In genomic region chr9:73151653-73152382, GRCh38 we compare ENCODE assay signal across 8 cellular contexts. TPM values are rescaled to one million over a fixed set of nuclear protein-coding genes. Genes with fewer than 3 reads are reported as not detected.
A peak's percentile ranks its signal among the peaks of the same experiment; 100 is the strongest.
DNase-seq lines count a peak whose midpoint lies in the region; ATAC-seq and TF ChIP-seq lines count a peak whose summit lies in the region.

Gene ANXA1 (plus strand): TSS chr9:73151865. CDS start chr9:73158536, 6,671 bp downstream.

- H3K18ac ChIP-seq in IMR-90 (ENCODE audit: low read depth, low read length), result peak within 1 kb of the TSS; percentile 97

- peaks cover 0 to 5% of the 10 kb centered on the region in 2 donors for H3K9me3 Mint-ChIP-seq in activated naive CD4-positive, alpha-beta T cell treated with anti-CD3 and anti-CD28 coated beads, Interleukin-2, amount 50 U/mL, for 72 hours

- peak; percentile 98 for TF ChIP-seq POLR2A in IMR-90 (IDR thresholded peaks at IDR 0.05; ENCODE audit: low read depth, low read length)

- H2AFZ ChIP-seq in IMR-90 (replicated peaks; ENCODE audit: low read length, poor library complexity), result no peak within 1 kb of the TSS

- TSS peak; percentile 79 for BruUV-seq in IMR-90 (replicated peaks; lab: Mats Ljungman, UMichigan)

- H4K5ac ChIP-seq in IMR-90 (ENCODE audit: low read depth, low read length), result peak within 1 kb of the TSS; percentile 90

- H3K4ac ChIP-seq in IMR-90 (ENCODE audit: low read depth, low read length), result peak within 1 kb of the TSS; percentile 89

- WGBS in IMR-90 (ENCODE audit: extremely low coverage in 2 of 2, insufficient read length in 1 of 2), 2 experiments, result no CpG with 5 or more reads among the region's 1 CpG

- peak within 1 kb of the TSS; percentile 36 to 88; a peak in 3 of 4 replicates for H4K8ac ChIP-seq in IMR-90 (ENCODE audit: low read depth in 2 of 2, low read length in 2 of 2)

- peak within 1 kb of the TSS; percentile 99 for H2BK5ac ChIP-seq in IMR-90 (ENCODE audit: low read depth, low read length, poor library complexity, severe bottlenecking)

- peak within 1 kb of the TSS; percentile 87; the same call in 1 of the 2 replicates for H3K23ac ChIP-seq in IMR-90 (ENCODE audit: low read depth, low read length)

- TF ChIP-seq RAD21 in IMR-90 (IDR thresholded peaks at IDR 0.05; ENCODE audit: low read length), result no peak

- H2AK9ac ChIP-seq in IMR-90 (replicated peaks; ENCODE audit: low read depth, low read length, poor library complexity), result peak within 1 kb of the TSS; percentile 81

- dilution Hi-C loops in IMR-90 (cut with HindIII; ENCODE audit: low sequenced_read_pairs, unreplicated experiment), result no loop called here

- H3K27me3 ChIP-seq in IMR-90 (ENCODE audit: control insufficient read depth, insufficient read depth, low read length), result no peaks in the 10 kb centered on the region

- 0 out of 3 replicates have a peak within 1 kb of the TSS, but pooled peaks have one; percentile 82 for H2BK15ac ChIP-seq in IMR-90 (ENCODE audit: low read depth, low read length)

- peak within 1 kb of the TSS; percentile 99 for H3K56ac ChIP-seq in IMR-90 (ENCODE audit: extremely low read depth, insufficient read depth, low read length)

- H4K91ac ChIP-seq in IMR-90 (ENCODE audit: insufficient read depth, low read depth, low read length), result peak within 1 kb of the TSS; percentile 92

- 0 out of 2 replicates have a peak, but pooled peaks cover 12% of the 10 kb centered on the region for H4K20me1 ChIP-seq in IMR-90 (ENCODE audit: insufficient read depth, low read length)

- H3K4me2 ChIP-seq in IMR-90 (ENCODE audit: low read depth, low read length), result peak within 1 kb of the TSS; percentile 95

- peak; percentile 58 for DNase-seq in AG08396 (ENCODE audit: low spot score)
- peak; percentile 83 for DNase-seq in IMR-90
- no peak for DNase-seq in activated naive CD4-positive, alpha-beta T cell treated with anti-CD3 and anti-CD28 coated beads, Interleukin-2, amount 50 U/mL, for 72 hours (ENCODE audit: low spot score in 2 of 2)
- no peak for DNase-seq in Right ventricle myocardium superior
- DNase-seq in sciatic nerve (ENCODE audit: low spot score), result no peak
- no peak for DNase-seq in RPMI8226
- DNase-seq in retina, result no peak
- DNase-seq in stimulated activated naive CD4-positive, alpha-beta T cell treated with Interleukin-2 at 50 U/mL for 16 hours (lab: John Stamatoyannopoulos, UW), result no peak

- H3K79me1 ChIP-seq in IMR-90 (ENCODE audit: low read depth in 1 of 2, low read length in 2 of 2), result peaks cover 0 to 19% of the 10 kb centered on the region in 2 experiments; a peak in 3 of 4 replicates

- H3K36me3 ChIP-seq in IMR-90 (ENCODE audit: control insufficient read depth, insufficient read depth, low read length), result peaks cover 2% of the 10 kb centered on the region; the same call in 1 of the 2 replicates

- peak within 1 kb of the TSS; percentile 75 for H2BK20ac ChIP-seq in IMR-90 (ENCODE audit: low read depth, low read length)

- CTCF ChIA-PET in IMR-90 (lab: Yijun Ruan, JAX), result interaction anchor here (3.1 kb wide), 1 partner anchor 44 kb away, joined by 12 read pairs; no protein-coding TSS in a partner anchor

- intact Hi-C loops in IMR-90 (cut with micrococcal nuclease) (loop anchor here (2.0 kb wide), 1 partner anchor 19 kb away; no protein-coding TSS in a partner anchor), Right ventricle myocardium superior (cut with DNase I) (no loop called here), sciatic nerve (cut with DNase I) (no loop called here)

- in situ Hi-C loops in IMR-90 (cut with MboI; ENCODE audit: low sequenced_read_pairs), result no loop called here

- peak within 1 kb of the TSS; percentile 90 for H3K27ac ChIP-seq in IMR-90 (ENCODE audit: insufficient read depth, low read length)

- no peaks in the 10 kb centered on the region; the same call in 1 of the 2 replicates for H3K9me1 ChIP-seq in IMR-90 (ENCODE audit: insufficient read depth, low read length)

- POLR2A ChIA-PET in IMR-90 (lab: Charles Lee; ENCODE audit: unreplicated experiment), result interaction anchor here (0.8 kb wide), 1 partner anchor 752 kb away, joined by 3 read pairs; no protein-coding TSS in a partner anchor

- peak within 1 kb of the TSS; percentile 92 for H2BK120ac ChIP-seq in IMR-90 (ENCODE audit: low read depth, low read length)

- H2AK5ac ChIP-seq in IMR-90 (ENCODE audit: low read depth, low read length), result peak within 1 kb of the TSS; percentile 70; the same call in 1 of the 2 replicates

- peak within 1 kb of the TSS; percentile 79 for H3K14ac ChIP-seq in IMR-90 (replicated peaks; ENCODE audit: low read depth, low read length)

- ATAC-seq in IMR-90 (ENCODE audit: low read depth) (peak; percentile 52), Right ventricle myocardium superior (ENCODE audit: poor library complexity) (peak; percentile 80), sciatic nerve (peak; percentile 92)
- peak; percentile 26 to 37 for ATAC-seq in activated naive CD4-positive, alpha-beta T cell treated with anti-CD3 and anti-CD28 coated beads, Interleukin-2, amount 50 U/mL, for 72 hours

- peak within 1 kb of the TSS; percentile 61 to 83 for H3K27ac Mint-ChIP-seq in activated naive CD4-positive, alpha-beta T cell treated with anti-CD3 and anti-CD28 coated beads, Interleukin-2, amount 50 U/mL, for 72 hours

- H3K4me1 ChIP-seq in IMR-90 (ENCODE audit: control insufficient read depth, insufficient read depth, low read length), result peaks cover 5% of the 10 kb centered on the region

- H3K9ac ChIP-seq in IMR-90 (ENCODE audit: low read depth, low read length), result peak within 1 kb of the TSS; percentile 98

- H3K4me3 ChIP-seq in IMR-90 (ENCODE audit: insufficient read depth, low read depth, low read length), result peak within 1 kb of the TSS; percentile 96

- no peak for TF ChIP-seq CTCF in IMR-90 (conservative IDR thresholded peaks at IDR 0.05; ENCODE audit: low read depth, low read length)

- H3K9me3 ChIP-seq in IMR-90 (ENCODE audit: control insufficient read depth, insufficient read depth, low read length), result no peaks in the 10 kb centered on the region

- H3K36me3 Mint-ChIP-seq in activated naive CD4-positive, alpha-beta T cell treated with anti-CD3 and anti-CD28 coated beads, Interleukin-2, amount 50 U/mL, for 72 hours, result peaks cover 5 to 6% of the 10 kb centered on the region in 2 donors

TF ChIP-seq in IMR-90, 13 proteins besides CTCF, POLR2A, EP300 and RAD21:
- peak; percentile 89 for TF ChIP-seq CEBPB (IDR thresholded peaks at IDR 0.05; ENCODE audit: low read depth, low read length)
- no peak for TF ChIP-seq RFX5 (IDR thresholded peaks at IDR 0.05; ENCODE audit: low read depth, low read length)

RNA-seq across cellular contexts. Expression of gene ANXA1, which starts in this region (rescaled TPM):
- total RNA-seq in IMR-90 (2012; rRNA removed) (583 and 637 TPM in 2 replicates), Right ventricle myocardium superior (53.1 TPM), sciatic nerve (293 TPM)
- 465 and 520 TPM in 2 replicates for polyA plus RNA-seq in IMR-90 (2012; rRNA removed)
- polyA plus RNA-seq in IMR-90 (2012; cell fraction: cytosol; rRNA removed), result 66.9 and 122 TPM in 2 replicates
- polyA plus RNA-seq in IMR-90 (2012; cell fraction: nucleus; rRNA removed; ENCODE audit: low replicate concordance), result 22.6 and 233 TPM in 2 replicates
- 10 to 100 TPM; 13.9 to 63.1 TPM for total RNA-seq in activated naive CD4-positive, alpha-beta T cell treated with anti-CD3 and anti-CD28 coated beads, Interleukin-2, amount 50 U/mL, for 72 hours

Comparison
In these comparisons a context has a peak if more than half of its experiments do, and no peak if none do; other contexts are left out.
1. DNase-seq: peak in AG08396 (single experiment) and IMR-90 (single experiment); none in activated naive CD4-positive, alpha-beta T cell treated with anti-CD3 and anti-CD28 coated beads, Interleukin-2, amount 50 U/mL, for 72 hours (0 of 2), Right ventricle myocardium superior (single experiment), sciatic nerve (single experiment), RPMI8226 (single experiment), retina (single experiment) and stimulated activated naive CD4-positive, alpha-beta T cell treated with Interleukin-2 at 50 U/mL for 16 hours (single experiment).
2. ATAC-seq: peak in every context shown above with its lines; median percentile 92 in sciatic nerve; 80 in Right ventricle myocardium superior; 52 in IMR-90; 32 in activated naive CD4-positive, alpha-beta T cell treated with anti-CD3 and anti-CD28 coated beads, Interleukin-2, amount 50 U/mL, for 72 hours.